Comparison of ENCODE assay signal across 18 cellular contexts in genomic region chr17:38534498-38534885, GRCh38.
DNase-seq lines count a peak whose midpoint lies in the region; ATAC-seq and TF ChIP-seq lines count a peak whose summit lies in the region.
"Had no signal": no experiment of that assay in that cellular context is flagged by ENCODE, and none has a peak within 500 bp of the region (broad histone marks: within the 10 kb centered on the region; RNA-seq: fewer than 3 reads in every experiment).

No MANE protein-coding gene starts in this region.

- H3K27ac Mint-ChIP-seq in endodermal cell: no peak overlapping the region
- peak overlapping the region; percentile 92 for H3K27ac Mint-ChIP-seq in neural progenitor cell
- no peak overlapping the region for H3K27ac Mint-ChIP-seq in CD4-positive, alpha-beta T cell
- H3K27ac Mint-ChIP-seq: CD8-positive, alpha-beta memory T cell; HFFc6 had no signal

- TF ChIP-seq CTCF in NB4 (IDR thresholded peaks at IDR 0.05; ENCODE audit: low read depth, low read length): no peak
- TF ChIP-seq CTCF in endodermal cell (conservative IDR thresholded peaks at IDR 0.05): no peak
- TF ChIP-seq CTCF in neural progenitor cell (IDR thresholded peaks at IDR 0.05): no peak
- no peak for TF ChIP-seq CTCF in CD4-positive, alpha-beta T cell (IDR thresholded peaks at IDR 0.05)

- no peaks in the 10 kb centered on the region for H3K79me2 ChIP-seq in neural progenitor cell (ENCODE audit: low read depth)

- peak; percentile 34 for DNase-seq in NCI-H2171 treated with DMSO at 0.1 percent for 48 hours (lab: John Stamatoyannopoulos, UW)
- DNase-seq in NCI-H2171 (lab: John Stamatoyannopoulos, UW): no peak
- DNase-seq in NB4 (ENCODE audit: low read depth): peak; percentile 3
- peak; percentile 52 for DNase-seq in endodermal cell
- no peak for DNase-seq in neural progenitor cell (ENCODE audit: low spot score)
- no peak for DNase-seq in CD4-positive, alpha-beta T cell
- no peak for DNase-seq in NCI-H526 treated with DMSO at 0.1 percent for 48 hours (lab: John Stamatoyannopoulos, UW)
- DNase-seq: 8988T; CD8-positive, alpha-beta memory T cell; COR-L47; DMS 273 treated with DMSO at 0.1 percent for 48 hours; DMS79; GF-D8; GM23248; HFFc6; KG1 had no signal

- H3K27ac ChIP-seq in endodermal cell (ENCODE audit: low read depth, low read length) (no peak overlapping the region), neural progenitor cell (peak overlapping the region; percentile 85)
- H3K27ac ChIP-seq in CD4-positive, alpha-beta T cell (ENCODE audit: low read depth, low read length): no peak overlapping the region
- H3K27ac ChIP-seq: BLaER1 treated with 17β-estradiol and CSF1 and Interleukin-3, amounts not matched to agents 10 nM and 100 nM; GM23248 had no signal

- POLR2A ChIA-PET in CD4-positive, alpha-beta T cell (lab: Charles Lee): no interaction called here

- H3K4me3 Mint-ChIP-seq in endodermal cell (no peak overlapping the region), neural progenitor cell (peak overlapping the region; percentile 50)
- no peak overlapping the region for H3K4me3 Mint-ChIP-seq in CD4-positive, alpha-beta T cell
- H3K4me3 Mint-ChIP-seq: CD8-positive, alpha-beta memory T cell; HFFc6 had no signal

- CTCF ChIA-PET in CD4-positive, alpha-beta T cell (lab: Charles Lee): no interaction called here

- no peak overlapping the region for H2AFZ ChIP-seq in neural progenitor cell (replicated peaks)
- H2AFZ ChIP-seq: GM23248 had no signal

- 79 to 90% methylated on average over 7 of the region's 7 CpGs for WGBS in endodermal cell (ENCODE audit: insufficient coverage in 1 of 2, insufficient read length in 1 of 2), 2 experiments

- peaks cover 3% of the 10 kb centered on the region for H3K4me1 Mint-ChIP-seq in endodermal cell
- peaks cover 55% of the 10 kb centered on the region for H3K4me1 Mint-ChIP-seq in neural progenitor cell
- H3K4me1 Mint-ChIP-seq in CD4-positive, alpha-beta T cell (ENCODE audit: low read depth): no peaks in the 10 kb centered on the region
- H3K4me1 Mint-ChIP-seq: CD8-positive, alpha-beta memory T cell had no signal

- H3F3A ChIP-seq in neural progenitor cell (ENCODE audit: low read depth): peaks cover 42% of the 10 kb centered on the region

- H3K4me2 ChIP-seq in neural progenitor cell: peak overlapping the region; percentile 55

- no peaks in the 10 kb centered on the region for H4K20me1 ChIP-seq in neural progenitor cell (ENCODE audit: low read depth)
- H4K20me1 ChIP-seq: BLaER1 treated with 17β-estradiol and CSF1 and Interleukin-3, amounts not matched to agents 10 nM and 100 nM had no signal

- H3K9ac ChIP-seq in endodermal cell (ENCODE audit: extremely low read depth, low read length, poor library complexity, severe bottlenecking): no peak overlapping the region
- no peak overlapping the region for H3K9ac ChIP-seq in neural progenitor cell
- H3K9ac ChIP-seq: BLaER1 treated with 17β-estradiol and CSF1 and Interleukin-3, amounts not matched to agents 10 nM and 100 nM; GM23248 had no signal

- H3K36me3 Mint-ChIP-seq in endodermal cell (ENCODE audit: low read depth): no peaks in the 10 kb centered on the region
- H3K36me3 Mint-ChIP-seq in neural progenitor cell: peaks cover 2% of the 10 kb centered on the region
- H3K36me3 Mint-ChIP-seq in CD4-positive, alpha-beta T cell (ENCODE audit: low read depth): no peaks in the 10 kb centered on the region
- H3K36me3 Mint-ChIP-seq: CD8-positive, alpha-beta memory T cell had no signal

- ATAC-seq in CD4-positive, alpha-beta T cell (ENCODE audit: poor library complexity): no peak
- no peak for ATAC-seq in GM18873 (IDR thresholded peaks at IDR 0.05; ENCODE audit: low FRiP score, unreplicated experiment)

- H3K36me3 ChIP-seq in endodermal cell (ENCODE audit: control insufficient read depth, insufficient read depth, low read length): no peaks in the 10 kb centered on the region
- no peaks in the 10 kb centered on the region for H3K36me3 ChIP-seq in neural progenitor cell
- H3K36me3 ChIP-seq: BLaER1 treated with 17β-estradiol and CSF1 and Interleukin-3, amounts not matched to agents 10 nM and 100 nM had no signal

- no peaks in the 10 kb centered on the region for H3K4me1 ChIP-seq in endodermal cell (ENCODE audit: control insufficient read depth, insufficient read depth, low read length)
- peaks cover 59% of the 10 kb centered on the region for H3K4me1 ChIP-seq in neural progenitor cell

- intact Hi-C loops in CD4-positive, alpha-beta T cell (cut with DNase I, micrococcal nuclease): no loop called here

- H3K27me3 Mint-ChIP-seq in endodermal cell (ENCODE audit: insufficient read depth): peaks cover 17% of the 10 kb centered on the region
- H3K27me3 Mint-ChIP-seq in neural progenitor cell (ENCODE audit: insufficient read depth, low read depth): peaks cover 10% of the 10 kb centered on the region
- peaks cover 30% of the 10 kb centered on the region for H3K27me3 Mint-ChIP-seq in CD4-positive, alpha-beta T cell

- H3K4me3 ChIP-seq in NB4 (ENCODE audit: low read depth, low read length) (no peak overlapping the region), endodermal cell (ENCODE audit: low read length) (no peak overlapping the region), neural progenitor cell (no peak overlapping the region)
- H3K4me3 ChIP-seq: BLaER1 treated with 17β-estradiol and CSF1 and Interleukin-3, amounts not matched to agents 10 nM and 100 nM; GM23248 had no signal

- no peak for TF ChIP-seq POLR2A in NB4 (IDR thresholded peaks at IDR 0.05; ENCODE audit: extremely low read depth, insufficient read length)

- H3K9me3 ChIP-seq in endodermal cell (ENCODE audit: control insufficient read depth, low read length) (no peaks in the 10 kb centered on the region), neural progenitor cell (ENCODE audit: low read depth) (no peaks in the 10 kb centered on the region)
- no peaks in the 10 kb centered on the region for H3K9me3 ChIP-seq in CD4-positive, alpha-beta T cell (ENCODE audit: control insufficient read depth, low read length)
- H3K9me3 ChIP-seq: BLaER1 treated with 17β-estradiol and CSF1 and Interleukin-3, amounts not matched to agents 10 nM and 100 nM had no signal

- H3K27me3 ChIP-seq in endodermal cell (ENCODE audit: control insufficient read depth, insufficient read depth, low read length, poor library complexity, severe bottlenecking): no peaks in the 10 kb centered on the region
- no peaks in the 10 kb centered on the region for H3K27me3 ChIP-seq in neural progenitor cell
- no peaks in the 10 kb centered on the region for H3K27me3 ChIP-seq in CD4-positive, alpha-beta T cell (ENCODE audit: control insufficient read depth, insufficient read depth, low read length)

- H3K9me3 Mint-ChIP-seq in endodermal cell (no peaks in the 10 kb centered on the region), neural progenitor cell (no peaks in the 10 kb centered on the region)
- H3K9me3 Mint-ChIP-seq in CD4-positive, alpha-beta T cell: no peaks in the 10 kb centered on the region
- H3K9me3 Mint-ChIP-seq: CD8-positive, alpha-beta memory T cell; HFFc6 had no signal

Comparison
In these comparisons a context has a peak if more than half of its experiments do, and no peak if none do; other contexts are left out.
1. DNase-seq: peak in NCI-H2171 treated with DMSO at 0.1 percent for 48 hours (single experiment), NB4 (single experiment) and endodermal cell (single experiment); none in NCI-H2171 (single experiment), neural progenitor cell (single experiment), CD4-positive, alpha-beta T cell (0 of 10) and NCI-H526 treated with DMSO at 0.1 percent for 48 hours (single experiment).